In the genomic region with DNA sequence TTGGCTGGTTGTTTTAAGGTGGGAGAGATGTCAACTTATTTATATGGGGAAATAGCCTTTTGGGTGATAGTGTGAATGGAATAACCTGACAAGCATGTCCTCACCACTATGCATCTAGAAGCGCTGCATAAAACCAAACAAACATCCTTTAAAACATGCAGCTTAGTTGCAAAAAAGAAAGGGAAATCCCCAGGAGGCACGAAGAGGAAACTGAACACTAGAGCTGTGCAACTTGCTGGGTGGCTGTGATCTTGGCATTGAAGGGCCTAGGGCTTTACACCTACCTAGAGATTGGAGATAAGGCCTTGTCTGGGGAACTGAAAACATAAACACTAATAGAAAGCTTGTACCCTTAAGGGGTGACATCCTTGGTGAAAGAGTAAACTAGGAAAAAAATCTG, we compare ENCODE assay signal across 1 cellular context.
TF ChIP-seq lines count a peak whose summit lies in the region.

No MANE protein-coding gene starts in this region.

TF ChIP-seq in HepG2, 621 proteins besides CTCF, POLR2A, EP300 and RAD21:
- TF ChIP-seq, protein P1, sequence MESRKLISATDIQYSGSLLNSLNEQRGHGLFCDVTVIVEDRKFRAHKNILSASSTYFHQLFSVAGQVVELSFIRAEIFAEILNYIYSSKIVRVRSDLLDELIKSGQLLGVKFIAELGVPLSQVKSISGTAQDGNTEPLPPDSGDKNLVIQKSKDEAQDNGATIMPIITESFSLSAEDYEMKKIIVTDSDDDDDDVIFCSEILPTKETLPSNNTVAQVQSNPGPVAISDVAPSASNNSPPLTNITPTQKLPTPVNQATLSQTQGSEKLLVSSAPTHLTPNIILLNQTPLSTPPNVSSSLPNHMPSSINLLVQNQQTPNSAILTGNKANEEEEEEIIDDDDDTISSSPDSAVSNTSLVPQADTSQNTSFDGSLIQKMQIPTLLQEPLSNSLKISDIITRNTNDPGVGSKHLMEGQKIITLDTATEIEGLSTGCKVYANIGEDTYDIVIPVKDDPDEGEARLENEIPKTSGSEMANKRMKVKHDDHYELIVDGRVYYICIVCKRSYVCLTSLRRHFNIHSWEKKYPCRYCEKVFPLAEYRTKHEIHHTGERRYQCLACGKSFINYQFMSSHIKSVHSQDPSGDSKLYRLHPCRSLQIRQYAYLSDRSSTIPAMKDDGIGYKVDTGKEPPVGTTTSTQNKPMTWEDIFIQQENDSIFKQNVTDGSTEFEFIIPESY (CRISPR knock-in tag; IDR thresholded peaks at IDR 0.05), result no peak
- TF ChIP-seq ZNF143 (CRISPR knock-in tag; IDR thresholded peaks at IDR 0.05), result no peak
- TF ChIP-seq SP2 (CRISPR knock-in tag; IDR thresholded peaks at IDR 0.05), result no peak
- TF ChIP-seq ZMAT3 (CRISPR knock-in tag; conservative IDR thresholded peaks at IDR 0.05), result no peak
- TF ChIP-seq U2AF1 (optimal IDR thresholded peaks at IDR 0.05; ENCODE audit: low read depth, low read length), result no peak
- TF ChIP-seq, protein P2, sequence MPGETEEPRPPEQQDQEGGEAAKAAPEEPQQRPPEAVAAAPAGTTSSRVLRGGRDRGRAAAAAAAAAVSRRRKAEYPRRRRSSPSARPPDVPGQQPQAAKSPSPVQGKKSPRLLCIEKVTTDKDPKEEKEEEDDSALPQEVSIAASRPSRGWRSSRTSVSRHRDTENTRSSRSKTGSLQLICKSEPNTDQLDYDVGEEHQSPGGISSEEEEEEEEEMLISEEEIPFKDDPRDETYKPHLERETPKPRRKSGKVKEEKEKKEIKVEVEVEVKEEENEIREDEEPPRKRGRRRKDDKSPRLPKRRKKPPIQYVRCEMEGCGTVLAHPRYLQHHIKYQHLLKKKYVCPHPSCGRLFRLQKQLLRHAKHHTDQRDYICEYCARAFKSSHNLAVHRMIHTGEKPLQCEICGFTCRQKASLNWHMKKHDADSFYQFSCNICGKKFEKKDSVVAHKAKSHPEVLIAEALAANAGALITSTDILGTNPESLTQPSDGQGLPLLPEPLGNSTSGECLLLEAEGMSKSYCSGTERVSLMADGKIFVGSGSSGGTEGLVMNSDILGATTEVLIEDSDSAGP (CRISPR knock-in tag; IDR thresholded peaks at IDR 0.05; ENCODE audit: borderline replicate concordance), result no peak
- no peak for TF ChIP-seq EHMT2 (IDR thresholded peaks at IDR 0.05; ENCODE audit: borderline replicate concordance, low read depth, low read length)
- TF ChIP-seq GATAD1 (CRISPR knock-in tag; IDR thresholded peaks at IDR 0.05), result no peak
- TF ChIP-seq TCF12 (IDR thresholded peaks at IDR 0.05), result no peak
- TF ChIP-seq TCF12 (CRISPR knock-in tag; IDR thresholded peaks at IDR 0.05), result no peak
- TF ChIP-seq AGO1 (IDR thresholded peaks at IDR 0.05; ENCODE audit: low read depth, low read length, poor library complexity, severe bottlenecking), result no peak
- no peak for TF ChIP-seq HNRNPUL1 (IDR thresholded peaks at IDR 0.05; ENCODE audit: low read depth, low read length)
- TF ChIP-seq TEAD2 (CRISPR knock-in tag; IDR thresholded peaks at IDR 0.05), result no peak
- TF ChIP-seq, protein P3, sequence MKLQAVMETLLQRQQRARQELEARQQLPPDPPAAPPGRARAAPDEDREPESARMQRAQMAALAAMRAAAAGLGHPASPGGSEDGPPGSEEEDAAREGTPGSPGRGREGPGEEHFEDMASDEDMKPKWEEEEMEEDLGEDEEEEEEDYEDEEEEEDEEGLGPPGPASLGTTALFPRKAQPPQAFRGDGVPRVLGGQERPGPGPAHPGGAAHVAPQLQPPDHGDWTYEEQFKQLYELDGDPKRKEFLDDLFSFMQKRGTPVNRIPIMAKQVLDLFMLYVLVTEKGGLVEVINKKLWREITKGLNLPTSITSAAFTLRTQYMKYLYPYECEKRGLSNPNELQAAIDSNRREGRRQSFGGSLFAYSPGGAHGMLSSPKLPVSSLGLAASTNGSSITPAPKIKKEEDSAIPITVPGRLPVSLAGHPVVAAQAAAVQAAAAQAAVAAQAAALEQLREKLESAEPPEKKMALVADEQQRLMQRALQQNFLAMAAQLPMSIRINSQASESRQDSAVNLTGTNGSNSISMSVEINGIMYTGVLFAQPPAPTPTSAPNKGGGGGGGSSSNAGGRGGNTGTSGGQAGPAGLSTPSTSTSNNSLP (IDR thresholded peaks at IDR 0.05; ENCODE audit: low read depth, low read length), result no peak
- no peak for TF ChIP-seq SOX6 (IDR thresholded peaks at IDR 0.05)
- TF ChIP-seq SOX6 (CRISPR knock-in tag; IDR thresholded peaks at IDR 0.05), result no peak
- no peak for TF ChIP-seq FOXJ3 (CRISPR knock-in tag; IDR thresholded peaks at IDR 0.05; ENCODE audit: borderline replicate concordance)
- TF ChIP-seq SMYD3 (CRISPR knock-in tag; IDR thresholded peaks at IDR 0.05), result no peak
